In the genomic region with DNA sequence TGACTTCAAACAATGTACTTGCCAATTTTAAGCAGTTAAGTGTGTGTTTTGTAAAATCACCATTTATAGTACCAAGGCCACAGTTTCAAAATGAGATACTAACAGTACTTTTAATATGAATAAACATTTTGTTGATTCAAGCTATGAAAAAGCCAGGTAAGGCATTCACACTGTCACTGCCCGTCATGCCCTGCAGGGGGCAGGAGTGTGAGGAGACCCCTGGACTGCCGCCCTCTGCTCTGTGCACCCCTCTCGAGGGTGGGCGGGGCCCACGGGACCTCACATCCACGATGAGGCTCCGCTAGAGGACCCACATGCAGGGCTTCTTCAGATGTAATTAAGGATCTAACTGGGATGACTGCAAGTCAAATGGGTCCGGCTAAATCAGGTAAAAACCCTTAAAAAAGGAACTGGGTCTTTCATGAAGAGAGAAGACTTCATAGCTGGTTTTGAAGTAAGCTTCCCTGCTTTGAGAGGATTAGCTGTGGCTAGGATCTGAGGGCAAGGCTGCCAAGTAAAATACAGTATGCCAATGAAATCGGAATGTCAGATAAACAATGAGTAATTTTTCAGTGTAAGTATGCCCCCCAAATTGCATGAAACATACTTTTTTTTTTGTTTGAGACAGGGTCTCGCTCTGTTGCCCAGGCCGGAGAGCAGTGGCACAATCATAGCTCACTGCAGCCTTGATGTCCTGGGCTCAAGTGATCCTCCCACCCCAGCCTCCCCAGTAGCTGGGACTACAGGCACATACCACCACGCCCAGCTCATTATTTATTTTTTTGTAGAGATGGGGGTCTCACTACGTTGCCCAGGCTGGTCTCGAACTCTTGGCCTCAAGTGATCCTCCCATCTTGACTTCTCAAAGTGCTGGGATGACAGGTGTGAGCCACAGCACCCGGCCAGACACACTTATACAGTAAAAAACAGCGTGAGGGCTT, we compare ENCODE assay signal across 9 cellular contexts. TPM values are rescaled to one million over a fixed set of nuclear protein-coding genes. Genes with fewer than 3 reads are reported as not detected.
DNase-seq lines count a peak whose midpoint lies in the region; ATAC-seq and TF ChIP-seq lines count a peak whose summit lies in the region.
"Had no signal": no experiment of that assay in that cellular context is flagged by ENCODE, and none has a peak within 500 bp of the region (broad histone marks: within the 10 kb centered on the region; RNA-seq: fewer than 3 reads in every experiment).

No MANE protein-coding gene starts in this region.

- peak; percentile 52 for DNase-seq in activated CD4-positive, alpha-beta T cell treated with anti-CD3 and anti-CD28 coated beads for 48 hours
- DNase-seq in activated CD4-positive, alpha-beta T cell treated with anti-CD3 and anti-CD28 coated beads, Interleukin-2, amount 50 U/mL, for 1 hour: no peak
- DNase-seq in SJCRH30 (peak; percentile 54 to 64), erythroblast (lab: John Stamatoyannopoulos, UW) (peak; percentile 17 to 39), spleen (no peak), left lung (no peak), occipital lobe (lab: John Stamatoyannopoulos, UW) (no peak), inferior parietal cortex (ENCODE audit: extremely low spot score) (no peak)
- DNase-seq: DMS79 had no signal

- H3K36me3 ChIP-seq in SJCRH30 (peaks cover 99% of the 10 kb centered on the region), spleen (peaks cover 15 to 100% (median 100%) of the 10 kb centered on the region in 6 donors), left lung (peaks cover 20 to 100% of the 10 kb centered on the region in 2 donors)

- H3K27ac ChIP-seq in SJCRH30: no peak overlapping the region
- no peak overlapping the region for H3K27ac ChIP-seq in spleen
- no peak overlapping the region for H3K27ac ChIP-seq in left lung

- no peaks in the 10 kb centered on the region for H3K4me1 ChIP-seq in SJCRH30
- peaks cover 1 to 36% (median 8%) of the 10 kb centered on the region in 6 donors for H3K4me1 ChIP-seq in spleen
- no peaks in the 10 kb centered on the region for H3K4me1 ChIP-seq in left lung

- H3K4me3 ChIP-seq in SJCRH30 (no peak overlapping the region), spleen (no peak overlapping the region), left lung (no peak overlapping the region)

- H3K9me3 ChIP-seq in SJCRH30 (replicated peaks) (no peaks in the 10 kb centered on the region), spleen (no peaks in the 10 kb centered on the region), left lung (no peaks in the 10 kb centered on the region)

- H3K27me3 ChIP-seq in SJCRH30 (no peaks in the 10 kb centered on the region), spleen (replicated peaks in 1 of 7) (no peaks in the 10 kb centered on the region), left lung (no peaks in the 10 kb centered on the region)

- TF ChIP-seq CTCF in spleen (IDR thresholded peaks at IDR 0.05 in 8 of 11, conservative IDR thresholded peaks at IDR 0.05 in 3 of 11): peak in 8 of 11 experiments; percentile 21 to 66 (median 50)
- peak in 1 of 2 donors; percentile 29 for TF ChIP-seq CTCF in left lung (IDR thresholded peaks at IDR 0.05)

- 67 to 74% (median 71%) methylated on average over 16 of the region's 16 CpGs for WGBS in spleen, 5 donors

- intact Hi-C loops in spleen (cut with DNase I; ENCODE audit: low total_unique reads) (no loop called here), left lung (cut with DNase I) (no loop called here)

- no peak for TF ChIP-seq POLR2A in erythroblast (IDR thresholded peaks at IDR 0.05; ENCODE audit: low read length)
- TF ChIP-seq POLR2A in spleen (IDR thresholded peaks at IDR 0.05): no peak

- no peak for ATAC-seq in left lung

RNA-seq across cellular contexts. Expression of a gene that starts 18.7 kb away (rescaled TPM):
- 98.5 and 108 TPM in 2 replicates for total RNA-seq in SJCRH30 (2014; rRNA removed; shearing (Covaris generic))
- total RNA-seq in spleen: 10 to 100 TPM; 61.2 to 79.6 (median 76.0) TPM
- 10 to 100 TPM; 17.4 to 23.2 (median 17.8) TPM for polyA plus RNA-seq in spleen
- total RNA-seq in left lung: 10 to 100 TPM; 38.1 to 45.7 TPM
- 43.4 TPM for total RNA-seq in occipital lobe

RNA-seq across cellular contexts. Expression of a gene that starts 30.3 kb away (rescaled TPM):
- total RNA-seq in SJCRH30 (2014; rRNA removed; shearing (Covaris generic)): 109 and 117 TPM in 2 replicates
- 10 to 100 TPM; 26.5 to 33.3 (median 29.6) TPM for total RNA-seq in spleen
- 10 to 100 TPM in 2 of 3 donors, 1 to 10 TPM in 1; 9.7 to 12.9 (median 12.0) TPM for polyA plus RNA-seq in spleen
- 10 to 100 TPM; 24.5 to 25.4 TPM for total RNA-seq in left lung
- 56.9 TPM for total RNA-seq in occipital lobe

RNA-seq across cellular contexts. Expression of a gene that starts 44.9 kb away (rescaled TPM):
- 1.1 and 2.1 TPM in 2 replicates for total RNA-seq in SJCRH30 (2014; rRNA removed; shearing (Covaris generic))
- 10 to 100 TPM; 18.8 to 41.9 (median 31.4) TPM for total RNA-seq in spleen
- 10 to 100 TPM; 34.4 to 95.3 (median 41.5) TPM for polyA plus RNA-seq in spleen
- 10 to 100 TPM; 16.1 to 18.1 TPM for total RNA-seq in left lung
- 0.16 TPM for total RNA-seq in occipital lobe

RNA-seq across cellular contexts. Expression of a gene that starts 46.0 kb away (rescaled TPM):
- 19.9 and 21.2 TPM in 2 replicates for total RNA-seq in SJCRH30 (2014; rRNA removed; shearing (Covaris generic))
- total RNA-seq in spleen: 1 to 10 TPM; 4.1 to 8.8 (median 6.8) TPM
- 1 to 10 TPM; 4.5 to 6.3 (median 5.3) TPM for polyA plus RNA-seq in spleen
- total RNA-seq in left lung: 1 to 10 TPM; 7.4 to 8.5 TPM
- 12.3 TPM for total RNA-seq in occipital lobe

Comparison
In these comparisons a context has a peak if more than half of its experiments do, and no peak if none do; other contexts are left out.
1. DNase-seq: peak in activated CD4-positive, alpha-beta T cell treated with anti-CD3 and anti-CD28 coated beads for 48 hours (single experiment), SJCRH30 (2 of 2) and erythroblast (2 of 2); none in activated CD4-positive, alpha-beta T cell treated with anti-CD3 and anti-CD28 coated beads, Interleukin-2, amount 50 U/mL, for 1 hour (single experiment), spleen (single experiment), left lung (0 of 2), occipital lobe (single experiment) and inferior parietal cortex (single experiment).